10 cellular contexts compared by ENCODE assay signal in the genomic region with DNA sequence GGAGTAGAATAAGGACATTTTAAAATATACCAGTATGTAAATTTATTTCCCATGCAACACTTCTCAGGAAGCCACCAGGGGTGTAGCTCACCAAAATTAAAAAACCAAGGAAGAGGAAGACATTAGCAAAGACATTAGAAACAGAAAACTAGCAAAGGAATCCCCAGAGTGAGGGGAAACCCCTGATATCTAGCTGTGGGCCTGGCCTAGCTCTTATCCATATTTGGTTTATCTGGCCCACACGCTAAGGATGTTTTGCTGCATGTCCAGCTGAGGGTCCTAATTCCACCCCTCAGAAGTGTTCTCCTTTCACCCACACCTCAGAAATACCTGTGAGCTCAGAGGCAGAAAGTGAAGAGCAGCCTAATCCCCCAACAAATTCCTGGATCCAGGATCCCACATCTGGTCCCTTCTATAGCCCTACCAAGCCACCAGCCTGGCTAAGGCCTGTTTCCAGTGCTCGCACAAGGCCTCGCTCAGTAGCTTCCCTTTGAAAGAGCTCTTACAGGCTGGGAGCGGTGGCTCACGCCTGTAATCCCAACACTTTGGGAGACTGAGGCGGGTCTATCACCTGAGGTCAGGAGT.
"Had no signal": no experiment of that assay in that cellular context is flagged by ENCODE, and none has a peak within 500 bp of the region (broad histone marks: within the 10 kb centered on the region; RNA-seq: fewer than 3 reads in every experiment).

No MANE protein-coding gene starts in this region.

- H3K27me3 ChIP-seq: cardiac muscle cell, right atrium auricular region, tibial nerve, vagina had no signal

- H3K4me3 ChIP-seq: cardiac muscle cell, right atrium auricular region, skin epidermis, tibial nerve, vagina had no signal

- DNase-seq: activated CD4-positive, alpha-beta T cell treated with anti-CD3 and anti-CD28 coated beads, Interleukin-2, amount 50 U/mL, for 4 hours; activated CD4-positive, CD25-positive, alpha-beta regulatory T cell treated with anti-CD3 and anti-CD28 coated beads, Interleukin-2, amount 50 U/mL, for 72 hours; activated naive CD4-positive, alpha-beta T cell treated with Interleukin-2 at 50 U/mL for 16 hours; foreskin melanocyte; head of caudate nucleus had no signal

- H3K27ac ChIP-seq: cardiac muscle cell, right atrium auricular region, skin epidermis, tibial nerve, vagina had no signal

- H3K36me3 ChIP-seq: cardiac muscle cell had no signal

- H3K4me1 ChIP-seq: right atrium auricular region, tibial nerve, vagina had no signal
